Comparison of ENCODE assay signal across 18 cellular contexts in genomic region chr4:129246850-129247542, GRCh38.
A peak's percentile ranks its signal among the peaks of the same experiment; 100 is the strongest.
DNase-seq lines count a peak whose midpoint lies in the region; ATAC-seq and TF ChIP-seq lines count a peak whose summit lies in the region.
"Had no signal": no experiment of that assay in that cellular context is flagged by ENCODE, and none has a peak within 500 bp of the region (broad histone marks: within the 10 kb centered on the region; RNA-seq: fewer than 3 reads in every experiment).

No MANE protein-coding gene starts in this region.

- TF ChIP-seq CTCF in nephron progenitor cell (IDR thresholded peaks at IDR 0.05): no peak

- ATAC-seq in HG03520 (IDR thresholded peaks at IDR 0.05; ENCODE audit: unreplicated experiment): no peak
- ATAC-seq: activated CD8-positive, alpha-beta memory T cell treated with anti-CD3 and anti-CD28 coated beads, Interleukin-2, amount 10 ng/mL, durations not matched to agents 7 days and 5 days; heart left ventricle; K562; natural killer cell treated with Interleukin-12 subunit alpha and Interleukin-12 subunit beta and Interleukin-15 and Interleukin-18, amount 100 ng/mL, for 72 hours; stimulated activated memory B cell treated with anti-CD40 and anti-IgM and Interleukin-4, amounts not matched to agents 10 μg/mL and 1 μg/mL and 100 μg/mL, for 72 hours had no signal

- H3K27ac Mint-ChIP-seq in nephron progenitor cell: peak overlapping the region; percentile 97
- H3K27ac Mint-ChIP-seq: activated CD8-positive, alpha-beta memory T cell treated with anti-CD3 and anti-CD28 coated beads, Interleukin-2, amount 10 ng/mL, durations not matched to agents 7 days and 5 days; B cell; natural killer cell treated with Interleukin-12 subunit alpha and Interleukin-12 subunit beta and Interleukin-15 and Interleukin-18, amount 100 ng/mL, for 72 hours; stimulated activated memory B cell treated with anti-CD40 and anti-IgM and Interleukin-4, amounts not matched to agents 10 μg/mL and 1 μg/mL and 100 μg/mL, for 72 hours; T-helper 2 cell treated with Interferon-gamma antibody and Interleukin-4, amounts not matched to agents 5 μg/mL and 100 μg/mL, for 36 hours had no signal

- peaks cover 3% of the 10 kb centered on the region for H3K9me3 Mint-ChIP-seq in nephron progenitor cell
- H3K9me3 Mint-ChIP-seq: natural killer cell treated with Interleukin-12 subunit alpha and Interleukin-12 subunit beta and Interleukin-15 and Interleukin-18, amount 100 ng/mL, for 72 hours; stimulated activated memory B cell treated with anti-CD40 and anti-IgM and Interleukin-4, amounts not matched to agents 10 μg/mL and 1 μg/mL and 100 μg/mL, for 72 hours; T-helper 2 cell treated with Interferon-gamma antibody and Interleukin-4, amounts not matched to agents 5 μg/mL and 100 μg/mL, for 36 hours had no signal

- DNase-seq in LoVo (ENCODE audit: low spot score): peak; percentile 11
- DNase-seq in NCI-H2081 (lab: John Stamatoyannopoulos, UW): peak; percentile 82 to 94
- DNase-seq in NCI-H748 (lab: John Stamatoyannopoulos, UW; ENCODE audit: unreplicated experiment): peak; percentile 98
- DNase-seq in nephron progenitor cell: no peak
- no peak for DNase-seq in NCI-H226
- no peak for DNase-seq in RKO (ENCODE audit: low spot score)
- DNase-seq: activated CD8-positive, alpha-beta memory T cell treated with anti-CD3 and anti-CD28 coated beads, Interleukin-2, amount 10 ng/mL, durations not matched to agents 7 days and 5 days; amniotic stem cell; GOT3; heart left ventricle; mesenchymal stem cell; thyroid gland had no signal

- peak overlapping the region; percentile 52 for H3K4me3 Mint-ChIP-seq in nephron progenitor cell
- H3K4me3 Mint-ChIP-seq: activated CD8-positive, alpha-beta memory T cell treated with anti-CD3 and anti-CD28 coated beads, Interleukin-2, amount 10 ng/mL, durations not matched to agents 7 days and 5 days; B cell; natural killer cell treated with Interleukin-12 subunit alpha and Interleukin-12 subunit beta and Interleukin-15 and Interleukin-18, amount 100 ng/mL, for 72 hours; stimulated activated memory B cell treated with anti-CD40 and anti-IgM and Interleukin-4, amounts not matched to agents 10 μg/mL and 1 μg/mL and 100 μg/mL, for 72 hours; T-helper 2 cell treated with Interferon-gamma antibody and Interleukin-4, amounts not matched to agents 5 μg/mL and 100 μg/mL, for 36 hours had no signal

- peaks cover 6% of the 10 kb centered on the region for H3K36me3 Mint-ChIP-seq in nephron progenitor cell (ENCODE audit: low read depth)
- H3K36me3 Mint-ChIP-seq: activated CD8-positive, alpha-beta memory T cell treated with anti-CD3 and anti-CD28 coated beads, Interleukin-2, amount 10 ng/mL, durations not matched to agents 7 days and 5 days; natural killer cell treated with Interleukin-12 subunit alpha and Interleukin-12 subunit beta and Interleukin-15 and Interleukin-18, amount 100 ng/mL, for 72 hours; stimulated activated memory B cell treated with anti-CD40 and anti-IgM and Interleukin-4, amounts not matched to agents 10 μg/mL and 1 μg/mL and 100 μg/mL, for 72 hours had no signal

- H3K4me1 Mint-ChIP-seq in nephron progenitor cell: peaks cover 68% of the 10 kb centered on the region
- H3K4me1 Mint-ChIP-seq: activated CD8-positive, alpha-beta memory T cell treated with anti-CD3 and anti-CD28 coated beads, Interleukin-2, amount 10 ng/mL, durations not matched to agents 7 days and 5 days; B cell; stimulated activated memory B cell treated with anti-CD40 and anti-IgM and Interleukin-4, amounts not matched to agents 10 μg/mL and 1 μg/mL and 100 μg/mL, for 72 hours had no signal

- H3K27me3 Mint-ChIP-seq in nephron progenitor cell (ENCODE audit: low read depth, poor library complexity): no peaks in the 10 kb centered on the region

Comparison
In these comparisons a context has a peak if more than half of its experiments do, and no peak if none do; other contexts are left out.
1. DNase-seq: peak in LoVo (single experiment), NCI-H2081 (2 of 2) and NCI-H748 (single experiment); none in nephron progenitor cell (single experiment), NCI-H226 (single experiment) and RKO (single experiment).